In the genomic region with DNA sequence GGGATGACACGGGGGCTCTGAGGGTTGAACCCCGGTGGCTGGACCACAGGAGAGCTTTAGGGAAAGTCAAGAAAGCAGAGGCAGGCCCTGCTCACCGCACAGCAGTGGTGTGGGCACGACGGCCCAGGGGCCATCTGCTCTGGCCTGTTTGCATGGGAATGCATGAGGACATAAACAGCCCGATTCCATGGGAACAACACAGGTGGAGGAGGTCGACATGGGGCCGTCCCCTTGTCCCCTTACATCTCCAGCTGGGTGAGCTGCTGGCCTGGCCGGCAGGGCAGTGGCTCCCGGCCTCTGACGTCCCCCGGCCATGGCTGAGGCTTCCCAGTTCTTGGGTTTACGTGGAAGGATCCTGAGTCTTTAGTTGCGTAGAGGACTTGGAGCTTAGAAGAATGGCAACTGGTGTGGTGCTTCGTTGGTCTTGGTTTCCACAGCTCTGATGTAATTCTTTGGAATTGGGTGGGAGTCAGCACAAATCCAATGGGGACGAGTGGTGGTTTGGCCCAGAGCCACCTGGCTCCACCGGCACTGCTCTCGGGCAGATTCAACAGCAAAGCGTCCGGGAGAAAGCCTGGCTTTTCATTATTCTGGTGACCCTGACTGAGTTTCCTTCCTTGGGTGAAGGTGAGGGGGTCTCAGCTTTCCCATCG, we compare ENCODE assay signal across 18 cellular contexts.
DNase-seq lines count a peak whose midpoint lies in the region; ATAC-seq, FAIRE-seq and TF ChIP-seq lines count a peak whose summit lies in the region.
"Had no signal": no experiment of that assay in that cellular context is flagged by ENCODE, and none has a peak within 500 bp of the region (broad histone marks: within the 10 kb centered on the region; RNA-seq: fewer than 3 reads in every experiment).

No MANE protein-coding gene starts in this region.

- H3K4me1 ChIP-seq in body of pancreas: no peaks in the 10 kb centered on the region
- H3K4me1 ChIP-seq in left ventricle myocardium inferior: peaks cover 5% of the 10 kb centered on the region
- no peaks in the 10 kb centered on the region for H3K4me1 ChIP-seq in pancreas

- H3K27me3 ChIP-seq in body of pancreas: no peaks in the 10 kb centered on the region
- H3K27me3 ChIP-seq in left ventricle myocardium inferior (ENCODE audit: low read depth): peaks cover 56% of the 10 kb centered on the region
- H3K27me3 ChIP-seq in pancreas: no peaks in the 10 kb centered on the region

- TF ChIP-seq POLR2A in body of pancreas (IDR thresholded peaks at IDR 0.05): no peak

- WGBS in body of pancreas, 2 donors: 56% methylated on average over 20 to 21 of the region's 21 CpGs
- 52 to 55% methylated on average over 21 of the region's 21 CpGs for WGBS in pancreas, 2 donors

- no peaks in the 10 kb centered on the region for H3K9me3 Mint-ChIP-seq in activated CD4-positive, alpha-beta T cell treated with anti-CD3 and anti-CD28 coated beads, Interleukin-2, amount 10 ng/mL, durations not matched to agents 7 days and 5 days
- H3K9me3 Mint-ChIP-seq: activated T-helper 17 cell treated with anti-CD3 and anti-CD28 coated beads, Interleukin-2, amount 50 U/mL, for 72 hours; stimulated activated naive CD8-positive, alpha-beta T cell treated with anti-CD3 and anti-CD28 coated beads, Interleukin-15, Interleukin-2, amounts not matched to agents 100 ng/mL and 50 ng/mL, for 24 hours had no signal

- TF ChIP-seq CTCF in body of pancreas (IDR thresholded peaks at IDR 0.05) (no peak), left ventricle myocardium inferior (IDR thresholded peaks at IDR 0.05; ENCODE audit: borderline replicate concordance) (no peak), pancreas (IDR thresholded peaks at IDR 0.05) (no peak)

- ATAC-seq in body of pancreas: peak; percentile 22
- peak in 3 of 4 donors; percentile 9 to 45 (median 15) for ATAC-seq in pancreas
- ATAC-seq in HG03520 (IDR thresholded peaks at IDR 0.05; ENCODE audit: unreplicated experiment): no peak
- ATAC-seq: activated CD8-positive, alpha-beta T cell treated with anti-CD3 and anti-CD28 coated beads, Interleukin-2, amount 10 ng/mL, durations not matched to agents 7 days and 5 days; activated T-helper 17 cell treated with anti-CD3 and anti-CD28 coated beads, Interleukin-2, amount 50 U/mL, for 72 hours; PC-3 had no signal

- no peaks in the 10 kb centered on the region for H3K36me3 Mint-ChIP-seq in activated CD4-positive, alpha-beta T cell treated with anti-CD3 and anti-CD28 coated beads, Interleukin-2, amount 10 ng/mL, durations not matched to agents 7 days and 5 days (ENCODE audit: low read depth)
- H3K36me3 Mint-ChIP-seq: CD8-positive, alpha-beta memory T cell; memory B cell had no signal

- H3K27ac ChIP-seq in body of pancreas: no peak overlapping the region
- H3K27ac ChIP-seq in left ventricle myocardium inferior (replicated peaks): peak overlapping the region; percentile 12
- no peak overlapping the region for H3K27ac ChIP-seq in pancreas

- FAIRE-seq in pancreas (lab: Jason Lieb, UNC): no peak
- FAIRE-seq: A204.1 had no signal

- DNase-seq in AG08395 (ENCODE audit: low spot score): peak; percentile 61
- DNase-seq in body of pancreas: peak in 3 of 4 donors; percentile 25 to 42 (median 38)
- peak; percentile 67 for DNase-seq in left ventricle myocardium inferior
- peak in 1 of 6 donors; percentile 26 for DNase-seq in pancreas
- no peak for DNase-seq in C1 segment of cervical spinal cord (lab: John Stamatoyannopoulos, UW)
- no peak for DNase-seq in GDM1 (lab: John Stamatoyannopoulos, UW)
- DNase-seq in activated CD4-positive, alpha-beta T cell treated with anti-CD3 and anti-CD28 coated beads, Interleukin-2, amount 10 ng/mL, durations not matched to agents 7 days and 5 days: no peak
- DNase-seq: activated CD8-positive, alpha-beta T cell treated with anti-CD3 and anti-CD28 coated beads, Interleukin-2, amount 10 ng/mL, durations not matched to agents 7 days and 5 days; CD8-positive, alpha-beta memory T cell; NCI-H510A treated with DMSO at 0.1 percent for 48 hours; occipital lobe; PC-3; spleen had no signal

- intact Hi-C loops in body of pancreas (cut with DNase I) (no loop called here), left ventricle myocardium inferior (cut with micrococcal nuclease) (no loop called here), pancreas (cut with DNase I) (no loop called here)

- no peaks in the 10 kb centered on the region for H3K9me3 ChIP-seq in body of pancreas
- H3K9me3 ChIP-seq in left ventricle myocardium inferior (replicated peaks): no peaks in the 10 kb centered on the region
- H3K9me3 ChIP-seq in pancreas: no peaks in the 10 kb centered on the region
- H3K9me3 ChIP-seq: spleen had no signal

- CTCF ChIA-PET in activated CD4-positive, alpha-beta T cell treated with anti-CD3 and anti-CD28 coated beads, Interleukin-2, amount 10 ng/mL, durations not matched to agents 7 days and 5 days (lab: Charles Lee): no interaction called here

- H3K4me3 Mint-ChIP-seq in activated CD4-positive, alpha-beta T cell treated with anti-CD3 and anti-CD28 coated beads, Interleukin-2, amount 10 ng/mL, durations not matched to agents 7 days and 5 days: no peak overlapping the region
- H3K4me3 Mint-ChIP-seq: activated CD8-positive, alpha-beta T cell treated with anti-CD3 and anti-CD28 coated beads, Interleukin-2, amount 10 ng/mL, durations not matched to agents 7 days and 5 days; activated T-helper 17 cell treated with anti-CD3 and anti-CD28 coated beads, Interleukin-2, amount 50 U/mL, for 72 hours; CD8-positive, alpha-beta memory T cell; memory B cell; stimulated activated naive CD8-positive, alpha-beta T cell treated with anti-CD3 and anti-CD28 coated beads, Interleukin-15, Interleukin-2, amounts not matched to agents 100 ng/mL and 50 ng/mL, for 24 hours had no signal

- H3K4me1 Mint-ChIP-seq in activated CD4-positive, alpha-beta T cell treated with anti-CD3 and anti-CD28 coated beads, Interleukin-2, amount 10 ng/mL, durations not matched to agents 7 days and 5 days: no peaks in the 10 kb centered on the region
- H3K4me1 Mint-ChIP-seq: activated T-helper 17 cell treated with anti-CD3 and anti-CD28 coated beads, Interleukin-2, amount 50 U/mL, for 72 hours; CD8-positive, alpha-beta memory T cell; memory B cell had no signal

- no peaks in the 10 kb centered on the region for H3K27me3 Mint-ChIP-seq in activated CD4-positive, alpha-beta T cell treated with anti-CD3 and anti-CD28 coated beads, Interleukin-2, amount 10 ng/mL, durations not matched to agents 7 days and 5 days
- H3K27me3 Mint-ChIP-seq: stimulated activated naive CD8-positive, alpha-beta T cell treated with anti-CD3 and anti-CD28 coated beads, Interleukin-15, Interleukin-2, amounts not matched to agents 100 ng/mL and 50 ng/mL, for 24 hours had no signal

- H3K36me3 ChIP-seq in body of pancreas (replicated peaks in 1 of 2; ENCODE audit: insufficient read depth in 1 of 2, low read depth in 2 of 2) (no peaks in the 10 kb centered on the region), left ventricle myocardium inferior (no peaks in the 10 kb centered on the region), pancreas (no peaks in the 10 kb centered on the region)
- H3K36me3 ChIP-seq: spleen had no signal

- POLR2A ChIA-PET in activated CD4-positive, alpha-beta T cell treated with anti-CD3 and anti-CD28 coated beads, Interleukin-2, amount 10 ng/mL, durations not matched to agents 7 days and 5 days (lab: Charles Lee): no interaction called here

- H3K4me3 ChIP-seq in body of pancreas (no peak overlapping the region), left ventricle myocardium inferior (no peak overlapping the region), pancreas (no peak overlapping the region)

- H3K27ac Mint-ChIP-seq in activated CD4-positive, alpha-beta T cell treated with anti-CD3 and anti-CD28 coated beads, Interleukin-2, amount 10 ng/mL, durations not matched to agents 7 days and 5 days: no peak overlapping the region
- H3K27ac Mint-ChIP-seq: activated CD8-positive, alpha-beta T cell treated with anti-CD3 and anti-CD28 coated beads, Interleukin-2, amount 10 ng/mL, durations not matched to agents 7 days and 5 days; activated T-helper 17 cell treated with anti-CD3 and anti-CD28 coated beads, Interleukin-2, amount 50 U/mL, for 72 hours; memory B cell; stimulated activated naive CD8-positive, alpha-beta T cell treated with anti-CD3 and anti-CD28 coated beads, Interleukin-15, Interleukin-2, amounts not matched to agents 100 ng/mL and 50 ng/mL, for 24 hours had no signal

Comparison
In these comparisons a context has a peak if more than half of its experiments do, and no peak if none do; other contexts are left out.
1. DNase-seq: peak in AG08395 (single experiment), body of pancreas (3 of 4) and left ventricle myocardium inferior (single experiment); none in C1 segment of cervical spinal cord (0 of 14), GDM1 (single experiment) and activated CD4-positive, alpha-beta T cell treated with anti-CD3 and anti-CD28 coated beads, Interleukin-2, amount 10 ng/mL, durations not matched to agents 7 days and 5 days (single experiment).